Comparison of ENCODE assay signal across 13 cellular contexts in the genomic region with DNA sequence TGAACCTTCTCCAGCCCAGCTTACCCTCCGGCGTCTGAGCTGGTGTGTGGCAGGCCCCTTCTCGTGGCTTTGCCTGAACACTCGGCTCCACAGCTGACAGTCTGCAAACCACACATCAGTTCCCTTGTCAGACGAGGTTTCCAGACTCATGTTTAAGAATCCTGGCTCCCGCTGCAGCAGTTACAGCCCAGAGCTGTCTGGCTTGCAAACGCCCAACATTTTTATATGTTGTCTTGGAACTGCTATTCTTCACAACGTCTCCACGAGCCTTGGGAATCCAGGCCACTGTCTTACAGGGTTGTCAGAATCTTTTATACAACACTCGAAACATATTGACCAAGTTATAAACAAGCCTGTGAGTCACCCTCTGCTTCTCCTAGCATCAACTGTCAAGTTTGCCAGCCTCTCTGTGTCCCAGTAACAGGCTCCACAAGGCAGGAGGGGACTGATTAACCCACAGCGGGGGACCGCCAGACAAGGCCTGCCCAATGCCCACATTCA.
DNase-seq lines count a peak whose midpoint lies in the region; ATAC-seq and TF ChIP-seq lines count a peak whose summit lies in the region.
"Had no signal": no experiment of that assay in that cellular context is flagged by ENCODE, and none has a peak within 500 bp of the region (broad histone marks: within the 10 kb centered on the region; RNA-seq: fewer than 3 reads in every experiment).

No MANE protein-coding gene starts in this region.

- H3K4me1 ChIP-seq in HUES48 (ENCODE audit: control insufficient read depth, insufficient read depth, low read length): 0 out of 2 replicates have a peak, but pooled peaks cover 6% of the 10 kb centered on the region

- intact Hi-C loops in left colon (cut with DNase I, micrococcal nuclease): no loop called here
- intact Hi-C loops in CD14-positive monocyte (cut with micrococcal nuclease): no loop called here

- H3K4me1 Mint-ChIP-seq in CD14-positive monocyte: peaks cover 11% of the 10 kb centered on the region
- H3K4me1 Mint-ChIP-seq: activated CD4-positive, alpha-beta T cell treated with anti-CD3 and anti-CD28 coated beads, Interleukin-2, amount 10 ng/mL, durations not matched to agents 7 days and 5 days; central memory CD8-positive, alpha-beta T cell; immature natural killer cell had no signal

- peak overlapping the region; percentile 39 for H3K27ac ChIP-seq in HUES48 (ENCODE audit: low read depth, low read length)
- H3K27ac ChIP-seq: thyroid gland had no signal

- H3K27me3 Mint-ChIP-seq in CD14-positive monocyte (ENCODE audit: low read depth in 3 of 3): no peaks in the 10 kb centered on the region
- H3K27me3 Mint-ChIP-seq: activated CD4-positive, alpha-beta T cell treated with anti-CD3 and anti-CD28 coated beads, Interleukin-2, amount 10 ng/mL, durations not matched to agents 7 days and 5 days; central memory CD8-positive, alpha-beta T cell had no signal

- H3K27ac Mint-ChIP-seq in CD14-positive monocyte: no peak overlapping the region
- H3K27ac Mint-ChIP-seq: activated CD4-positive, alpha-beta T cell treated with anti-CD3 and anti-CD28 coated beads, Interleukin-2, amount 10 ng/mL, durations not matched to agents 7 days and 5 days; immature natural killer cell had no signal

- in situ Hi-C loops in astrocyte of the cerebellum (cut with HindIII; ENCODE audit: low sequenced_read_pairs): no loop called here

- H3K9me3 ChIP-seq in HUES48 (ENCODE audit: control insufficient read depth, insufficient read depth, low read length): no peaks in the 10 kb centered on the region
- H3K9me3 ChIP-seq: thyroid gland had no signal

- no peak for TF ChIP-seq CTCF in astrocyte of the cerebellum (IDR thresholded peaks at IDR 0.05; ENCODE audit: low read depth, low read length, missing control alignments)
- no peak for TF ChIP-seq CTCF in CD14-positive monocyte (IDR thresholded peaks at IDR 0.05)

- DNase-seq in astrocyte of the cerebellum (ENCODE audit: low read depth): peak; percentile 62
- no peak for DNase-seq in left colon
- peak; percentile 28 for DNase-seq in stromal cell of bone marrow (ENCODE audit: low read depth)
- no peak for DNase-seq in CD14-positive monocyte (ENCODE audit: low spot score)
- no peak for DNase-seq in stimulated activated CD4-positive, alpha-beta T cell treated with anti-CD3 and anti-CD28 coated beads, Interleukin-4, amount 100 ng/mL, for 1 hour
- DNase-seq: activated CD4-positive, alpha-beta T cell treated with anti-CD3 and anti-CD28 coated beads, Interleukin-2, amount 10 ng/mL, durations not matched to agents 7 days and 5 days; immature natural killer cell; NCI-H345; thyroid gland had no signal

- H3K9ac ChIP-seq in HUES48 (ENCODE audit: low read depth, low read length): no peak overlapping the region

- H3K4me3 Mint-ChIP-seq in CD14-positive monocyte: no peak overlapping the region
- H3K4me3 Mint-ChIP-seq: activated CD4-positive, alpha-beta T cell treated with anti-CD3 and anti-CD28 coated beads, Interleukin-2, amount 10 ng/mL, durations not matched to agents 7 days and 5 days; central memory CD8-positive, alpha-beta T cell; immature natural killer cell had no signal

- H3K36me3 ChIP-seq in HUES48 (ENCODE audit: control insufficient read depth, insufficient read depth, low read length): no peaks in the 10 kb centered on the region
- H3K36me3 ChIP-seq: thyroid gland had no signal

- H3K36me3 Mint-ChIP-seq in CD14-positive monocyte: peaks cover 44 to 48% of the 10 kb centered on the region in 2 donors
- H3K36me3 Mint-ChIP-seq: immature natural killer cell had no signal

- H3K4me3 ChIP-seq in HUES48 (ENCODE audit: low read depth, low read length): no peak overlapping the region
- H3K4me3 ChIP-seq in astrocyte of the cerebellum (ENCODE audit: low read depth, low read length): no peak overlapping the region
- H3K4me3 ChIP-seq: thyroid gland had no signal

- ATAC-seq in left colon (peak; percentile 83), HG03097 (IDR thresholded peaks at IDR 0.05; ENCODE audit: low FRiP score, unreplicated experiment) (no peak), HG03378 (IDR thresholded peaks at IDR 0.05; ENCODE audit: unreplicated experiment) (no peak)

- H3K9me3 Mint-ChIP-seq in CD14-positive monocyte: peaks cover 0 to 4% (median 1%) of the 10 kb centered on the region in 7 donors
- H3K9me3 Mint-ChIP-seq: activated CD4-positive, alpha-beta T cell treated with anti-CD3 and anti-CD28 coated beads, Interleukin-2, amount 10 ng/mL, durations not matched to agents 7 days and 5 days; central memory CD8-positive, alpha-beta T cell; immature natural killer cell had no signal

- no peaks in the 10 kb centered on the region for H3K27me3 ChIP-seq in HUES48 (ENCODE audit: control insufficient read depth, insufficient read depth, low read length)
- H3K27me3 ChIP-seq: thyroid gland had no signal

Comparison
In these comparisons a context has a peak if more than half of its experiments do, and no peak if none do; other contexts are left out.
1. DNase-seq: peak in astrocyte of the cerebellum (single experiment) and stromal cell of bone marrow (single experiment); none in left colon (0 of 2), CD14-positive monocyte (single experiment) and stimulated activated CD4-positive, alpha-beta T cell treated with anti-CD3 and anti-CD28 coated beads, Interleukin-4, amount 100 ng/mL, for 1 hour (single experiment).